Comparison of ENCODE assay signal across 34 cellular contexts in genomic region chr2:166786707-166787106, GRCh38.
"Had no signal": no experiment of that assay in that cellular context is flagged by ENCODE, and none has a peak within 500 bp of the region (broad histone marks: within the 10 kb centered on the region; RNA-seq: fewer than 3 reads in every experiment).

No MANE protein-coding gene starts in this region.

- H3K27me3 ChIP-seq: adrenal gland, ascending aorta, body of pancreas, brain microvascular endothelial cell, breast epithelium, cardiac muscle cell had no signal

- FAIRE-seq: astrocyte, bronchial epithelial cell had no signal

- DNase-seq: activated effector memory CD4-positive, alpha-beta T cell treated with anti-CD3 and anti-CD28 coated beads, Interleukin-2, amount 50 U/mL, for 16 hours; activated effector memory CD4-positive, alpha-beta T cell treated with Interleukin-2 at 50 U/mL for 16 hours; activated gamma-delta T cell; activated gamma-delta T cell treated with Interleukin-2 at 50 U/mL for 16 hours; activated naive CD4-positive, alpha-beta T cell; activated naive CD4-positive, alpha-beta T cell treated with anti-CD3 and anti-CD28 coated beads for 36 hours; activated naive CD4-positive, alpha-beta T cell treated with anti-CD3 and anti-CD28 coated beads, Interleukin-2, amount 10 ng/mL, durations not matched to agents 7 days and 5 days; activated naive CD4-positive, alpha-beta T cell treated with anti-CD3 and anti-CD28 coated beads, Interleukin-2, amount 50 U/mL, for 16 hours; activated naive CD4-positive, alpha-beta T cell treated with Interleukin-2 at 50 U/mL for 16 hours; activated naive CD8-positive, alpha-beta T cell treated with anti-CD3 and anti-CD28 coated beads for 36 hours; activated naive CD8-positive, alpha-beta T cell treated with anti-CD3 and anti-CD28 coated beads, Interleukin-2, amount 10 ng/mL, durations not matched to agents 7 days and 5 days; activated naive CD8-positive, alpha-beta T cell treated with anti-CD3 and anti-CD28 coated beads, Interleukin-2, amount 50 U/mL, for 24 hours; activated T-cell treated with anti-CD3 and anti-CD28 coated beads, Interleukin-2, amount 50 U/mL, for 1 hour; activated T-cell treated with anti-CD3 and anti-CD28 coated beads, Interleukin-2, amount 50 U/mL, for 24 hours; activated T-cell treated with anti-CD3 and anti-CD28 coated beads, Interleukin-2, amount 50 U/mL, for 4 hours; activated T-cell treated with anti-CD3 and anti-CD28 coated beads, Interleukin-2, amount 50 U/mL, for 48 hours; activated T-cell treated with anti-CD3 and anti-CD28 coated beads, Interleukin-2, amount 50 U/mL, for 72 hours; adrenal gland; amniotic stem cell; amygdala; anterior cingulate cortex; aorta; body of pancreas; brain microvascular endothelial cell; caudate nucleus; central memory CD4-positive, alpha-beta T cell; cerebellar nuclear complex had no signal

- H3K4me1 ChIP-seq: adrenal gland, ascending aorta, body of pancreas, breast epithelium had no signal

- H3K4me3 ChIP-seq: adrenal gland, ascending aorta, body of pancreas, breast epithelium, cardiac muscle cell had no signal

- ATAC-seq: activated naive CD4-positive, alpha-beta T cell treated with anti-CD3 and anti-CD28 coated beads, Interleukin-2, amount 50 U/mL, for 72 hours; activated naive CD8-positive, alpha-beta T cell treated with anti-CD3 and anti-CD28 coated beads, Interleukin-2, amount 50 U/mL, for 24 hours; activated T-cell treated with anti-CD3 and anti-CD28 coated beads, Interleukin-2, amount 50 U/mL, for 4 hours; activated T-cell treated with anti-CD3 and anti-CD28 coated beads, Interleukin-2, amount 50 U/mL, for 72 hours; activated T-helper 17 cell treated with anti-CD3 and anti-CD28 coated beads, Interleukin-2, amount 50 U/mL, for 72 hours; body of pancreas had no signal

- H3K9me3 ChIP-seq: ascending aorta, body of pancreas had no signal

- H3K27ac ChIP-seq: adrenal gland, ascending aorta, body of pancreas, brain microvascular endothelial cell, breast epithelium, cardiac muscle cell had no signal

- H3K36me3 ChIP-seq: adrenal gland, ascending aorta, brain microvascular endothelial cell, breast epithelium, cardiac muscle cell had no signal
